In the genomic region with DNA sequence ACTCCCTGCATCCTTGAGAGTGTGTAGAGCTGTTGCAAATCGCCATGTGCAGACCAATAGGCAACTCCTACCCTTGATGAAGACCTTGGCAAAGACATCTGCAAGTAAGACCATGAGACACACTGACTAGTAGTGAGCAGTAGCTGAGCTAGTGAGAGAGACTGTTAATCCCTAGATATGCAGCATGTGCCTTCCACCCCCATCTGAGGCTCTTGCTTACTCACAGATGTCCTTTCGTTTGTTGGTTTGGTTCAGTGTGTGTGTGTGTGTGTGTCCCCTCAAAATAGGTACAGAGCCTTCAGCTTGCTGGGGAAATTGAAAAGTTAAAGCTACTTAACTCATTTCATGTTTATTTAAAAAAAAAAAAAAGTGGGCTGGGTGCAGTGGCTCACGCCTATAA, we compare ENCODE assay signal across 3 cellular contexts.
TF ChIP-seq lines count a peak whose summit lies in the region.

No MANE protein-coding gene starts in this region.

TF ChIP-seq in IMR-90, 13 proteins besides CTCF, POLR2A, EP300 and RAD21:
- no peak for TF ChIP-seq RCOR1 (IDR thresholded peaks at IDR 0.05; ENCODE audit: insufficient replicate concordance, low read length)
- no peak for TF ChIP-seq RFX5 (IDR thresholded peaks at IDR 0.05; ENCODE audit: low read depth, low read length)
- TF ChIP-seq NFE2L2 (IDR thresholded peaks at IDR 0.05; ENCODE audit: low read depth, low read length), result no peak
- TF ChIP-seq CHD1 (IDR thresholded peaks at IDR 0.05; ENCODE audit: low read depth, low read length), result no peak
- TF ChIP-seq MAFK (IDR thresholded peaks at IDR 0.05; ENCODE audit: low read depth, low read length), result no peak
- TF ChIP-seq FOS (IDR thresholded peaks at IDR 0.05; ENCODE audit: low read depth, low read length), result no peak
- TF ChIP-seq MAZ (IDR thresholded peaks at IDR 0.05; ENCODE audit: borderline replicate concordance, low read depth, low read length), result no peak
- no peak for TF ChIP-seq BHLHE40 (IDR thresholded peaks at IDR 0.05; ENCODE audit: low read depth, low read length)

TF ChIP-seq in H1, 55 proteins besides CTCF, POLR2A, EP300 and RAD21:
- TF ChIP-seq CEBPB (IDR thresholded peaks at IDR 0.05; ENCODE audit: low read depth, low read length), result no peak
TF ChIP-seq in H1: peak in this region for 0.

TF ChIP-seq in SK-N-SH treated with all-trans-retinoic acid at 6 μM for 48 hours, 23 proteins besides CTCF, POLR2A, EP300 and RAD21:
- TF ChIP-seq CREB5 (CRISPR knock-in tag; IDR thresholded peaks at IDR 0.05; ENCODE audit: low read depth) (no peak), SNAI2 (CRISPR knock-in tag; IDR thresholded peaks at IDR 0.05) (no peak), BACH2 (CRISPR knock-in tag; IDR thresholded peaks at IDR 0.05; ENCODE audit: borderline replicate concordance) (no peak), ZFP3 (CRISPR knock-in tag; IDR thresholded peaks at IDR 0.05) (no peak), PATZ1 (CRISPR knock-in tag; IDR thresholded peaks at IDR 0.05; ENCODE audit: borderline replicate concordance) (no peak), ZNF565 (CRISPR knock-in tag; conservative IDR thresholded peaks at IDR 0.05; ENCODE audit: low read depth) (no peak), ARNTL (CRISPR knock-in tag; IDR thresholded peaks at IDR 0.05; ENCODE audit: borderline replicate concordance, low read depth) (no peak)
